1 cellular context compared by ENCODE assay signal in genomic region chr12:132758825-132759224, GRCh38.
TF ChIP-seq lines count a peak whose summit lies in the region.

No MANE protein-coding gene starts in this region.

TF ChIP-seq in HepG2, 621 proteins besides CTCF, POLR2A, EP300 and RAD21:
- TF ChIP-seq AGO2 (optimal IDR thresholded peaks at IDR 0.05; ENCODE audit: low read depth, low read length) (peak; percentile 27), RBFOX2 (IDR thresholded peaks at IDR 0.05; ENCODE audit: low read depth, low read length) (0 out of 2 replicates have a peak, but pooled peaks have one; percentile 16), HNRNPL (IDR thresholded peaks at IDR 0.05; ENCODE audit: low read depth, low read length) (0 out of 2 replicates have a peak, but pooled peaks have one; percentile 23)
